27 cellular contexts compared by ENCODE assay signal in the genomic region with DNA sequence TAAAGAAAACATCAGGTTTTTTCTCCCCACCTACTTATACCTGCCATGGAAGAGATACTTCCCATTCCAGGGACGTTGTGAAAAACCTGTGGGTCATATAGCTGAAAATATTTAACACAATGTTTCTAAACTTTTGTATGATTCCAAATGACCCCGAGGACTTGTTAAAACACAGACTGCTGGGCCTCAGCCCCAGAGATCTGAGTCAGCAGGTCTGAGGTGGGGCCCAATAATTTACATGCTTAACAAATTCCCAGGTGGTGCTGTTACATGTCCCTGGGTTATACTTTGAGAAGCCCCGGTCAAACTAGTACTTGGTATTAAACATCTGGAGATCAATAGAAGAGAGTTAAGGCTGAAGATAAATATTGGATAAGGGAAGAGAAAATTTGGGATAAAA.
"Had no signal": no experiment of that assay in that cellular context is flagged by ENCODE, and none has a peak within 500 bp of the region (broad histone marks: within the 10 kb centered on the region; RNA-seq: fewer than 3 reads in every experiment).

No MANE protein-coding gene starts in this region.

- H3K4me1 ChIP-seq: ascending aorta, SJSA1 had no signal

- H3K9me3 ChIP-seq: ascending aorta, SJSA1, SK-N-SH had no signal

- H3K27ac ChIP-seq: ascending aorta, PC-9, SJSA1 had no signal

- H2AFZ ChIP-seq: PC-9 had no signal

- H3K4me3 ChIP-seq: ascending aorta, K562, PC-9, SJSA1 had no signal

- H3K4me2 ChIP-seq: PC-9, SK-N-SH had no signal

- DNase-seq: activated CD4-positive, alpha-beta T cell treated with anti-CD3 and anti-CD28 coated beads for 36 hours; activated CD4-positive, alpha-beta T cell treated with anti-CD3 and anti-CD28 coated beads, Interleukin-2, amount 10 ng/mL, durations not matched to agents 7 days and 5 days; activated CD4-positive, alpha-beta T cell treated with anti-CD3 and anti-CD28 coated beads, Interleukin-2, amount 50 U/mL, for 48 hours; activated CD8-positive, alpha-beta T cell treated with anti-CD3 and anti-CD28 coated beads, Interleukin-2, amount 10 ng/mL, durations not matched to agents 7 days and 5 days; activated gamma-delta T cell; activated naive CD4-positive, alpha-beta T cell treated with Interleukin-2 at 50 U/mL for 16 hours; activated naive CD8-positive, alpha-beta T cell treated with anti-CD3 and anti-CD28 coated beads, Interleukin-2, amount 10 ng/mL, durations not matched to agents 7 days and 5 days; activated T-cell treated with anti-CD3 and anti-CD28 coated beads, Interleukin-2, amount 50 U/mL, for 24 hours; amygdala; caudate nucleus; NCI-H1048; NCI-H1105 treated with DMSO at 0.1 percent for 48 hours; NCI-H1436; NCI-H1694 treated with DMSO at 0.1 percent for 48 hours; NCI-H2029; NCI-H510A; NCI-H526; NCI-H748 treated with DMSO at 0.1 percent for 48 hours; NK-92 treated with Interleukin-12 subunit alpha and Interleukin-12 subunit beta, amount 100 ng/mL, for 24 hours; PC-9; SHP77; SK-N-SH had no signal

- H3K27me3 ChIP-seq: ascending aorta, SJSA1 had no signal

- FAIRE-seq: K562, RCC 7860, TTC549 had no signal

- H3K9ac ChIP-seq: SK-N-SH had no signal
